Comparison of ENCODE assay signal across 12 cellular contexts in genomic region chr20:45080867-45081616, GRCh38. TPM values are rescaled to one million over a fixed set of nuclear protein-coding genes. Genes with fewer than 3 reads are reported as not detected.
DNase-seq lines count a peak whose midpoint lies in the region; ATAC-seq and TF ChIP-seq lines count a peak whose summit lies in the region.
"Had no signal": no experiment of that assay in that cellular context is flagged by ENCODE, and none has a peak within 500 bp of the region (broad histone marks: within the 10 kb centered on the region; RNA-seq: fewer than 3 reads in every experiment).

No MANE protein-coding gene starts in this region.

- H3K4me3 ChIP-seq in LNCaP clone FGC (ENCODE audit: low read depth, low read length) (no peak overlapping the region), cardiac fibroblast (replicated peaks in 1 of 2; ENCODE audit: low read depth in 2 of 2, low read length in 2 of 2) (no peak overlapping the region), retinal pigment epithelial cell (ENCODE audit: low read length) (no peak overlapping the region)

- peaks cover 2% of the 10 kb centered on the region for H3K4me1 Mint-ChIP-seq in activated CD8-positive, alpha-beta memory T cell treated with anti-CD3 and anti-CD28 coated beads, Interleukin-2, amount 10 ng/mL, durations not matched to agents 7 days and 5 days

- no peak for DNase-seq in activated CD8-positive, alpha-beta memory T cell treated with anti-CD3 and anti-CD28 coated beads, Interleukin-2, amount 10 ng/mL, durations not matched to agents 7 days and 5 days
- DNase-seq in activated CD8-positive, alpha-beta memory T cell treated with anti-CD3 and anti-CD28 coated beads, Interleukin-2, amount 50 U/mL, for 48 hours, result no peak
- DNase-seq in LNCaP clone FGC (ENCODE audit: low read depth) (no peak), cardiac fibroblast (ENCODE audit: low read depth in 2 of 2) (peak in 1 of 2 donors; percentile 27), retinal pigment epithelial cell (ENCODE audit: low read depth) (no peak), T-helper 2 cell (no peak)
- DNase-seq: activated CD4-positive, alpha-beta memory T cell treated with anti-CD3 and anti-CD28 coated beads for 36 hours; DMS79 treated with DMSO at 0.1 percent for 48 hours; NCI-H2029 had no signal

- ATAC-seq in activated CD8-positive, alpha-beta memory T cell treated with anti-CD3 and anti-CD28 coated beads, Interleukin-2, amount 10 ng/mL, durations not matched to agents 7 days and 5 days, result peak; percentile 33
- ATAC-seq in GM18867 (IDR thresholded peaks at IDR 0.05; ENCODE audit: unreplicated experiment) (no peak), HG03280 (IDR thresholded peaks at IDR 0.05; ENCODE audit: unreplicated experiment) (no peak)

- CTCF ChIA-PET in activated CD8-positive, alpha-beta memory T cell treated with anti-CD3 and anti-CD28 coated beads, Interleukin-2, amount 10 ng/mL, durations not matched to agents 7 days and 5 days (lab: Charles Lee), result interaction anchor here (0.8 kb wide), 1 partner anchor 40 kb away, joined by 3 read pairs; no protein-coding TSS in a partner anchor

- TF ChIP-seq CTCF in LNCaP clone FGC (IDR thresholded peaks at IDR 0.05; ENCODE audit: control insufficient read depth, extremely low read depth, insufficient read depth), result peak; percentile 31
- TF ChIP-seq CTCF in cardiac fibroblast (IDR thresholded peaks at IDR 0.05; ENCODE audit: low read depth, low read length), result peak; percentile 45
- TF ChIP-seq CTCF in retinal pigment epithelial cell (conservative IDR thresholded peaks at IDR 0.05; ENCODE audit: low read depth, low read length), result peak; percentile 66

- no peak overlapping the region for H3K27ac Mint-ChIP-seq in activated CD8-positive, alpha-beta memory T cell treated with anti-CD3 and anti-CD28 coated beads, Interleukin-2, amount 10 ng/mL, durations not matched to agents 7 days and 5 days
- H3K27ac Mint-ChIP-seq: activated CD4-positive, alpha-beta memory T cell treated with anti-CD3 and anti-CD28 coated beads for 36 hours had no signal

- H3K36me3 Mint-ChIP-seq in activated CD8-positive, alpha-beta memory T cell treated with anti-CD3 and anti-CD28 coated beads, Interleukin-2, amount 10 ng/mL, durations not matched to agents 7 days and 5 days, result peaks cover 67% of the 10 kb centered on the region

- H3K27me3 Mint-ChIP-seq in activated CD8-positive, alpha-beta memory T cell treated with anti-CD3 and anti-CD28 coated beads, Interleukin-2, amount 10 ng/mL, durations not matched to agents 7 days and 5 days, result no peaks in the 10 kb centered on the region
- H3K27me3 Mint-ChIP-seq: activated CD4-positive, alpha-beta memory T cell treated with anti-CD3 and anti-CD28 coated beads for 36 hours had no signal

- H3K9me3 Mint-ChIP-seq in activated CD8-positive, alpha-beta memory T cell treated with anti-CD3 and anti-CD28 coated beads, Interleukin-2, amount 10 ng/mL, durations not matched to agents 7 days and 5 days (ENCODE audit: low read depth), result peaks cover 4% of the 10 kb centered on the region

- no peak overlapping the region for H3K4me3 Mint-ChIP-seq in activated CD8-positive, alpha-beta memory T cell treated with anti-CD3 and anti-CD28 coated beads, Interleukin-2, amount 10 ng/mL, durations not matched to agents 7 days and 5 days
- H3K4me3 Mint-ChIP-seq: activated CD4-positive, alpha-beta memory T cell treated with anti-CD3 and anti-CD28 coated beads for 36 hours had no signal

RNA-seq across cellular contexts. Expression of gene KCNS1, which starts 19.9 kb away (rescaled TPM):
- under 1 TPM; 0.18 to 0.49 TPM for total RNA-seq in activated CD8-positive, alpha-beta memory T cell treated with anti-CD3 and anti-CD28 coated beads, Interleukin-2, amount 10 ng/mL, durations not matched to agents 7 days and 5 days
- total RNA-seq: myocyte had no signal

RNA-seq across cellular contexts. Expression of gene WFDC5, which starts 33.9 kb away (rescaled TPM):
- total RNA-seq in activated CD8-positive, alpha-beta memory T cell treated with anti-CD3 and anti-CD28 coated beads, Interleukin-2, amount 10 ng/mL, durations not matched to agents 7 days and 5 days, result not detected
- total RNA-seq: activated CD4-positive, alpha-beta memory T cell treated with anti-CD3 and anti-CD28 coated beads for 36 hours; myocyte had no signal

RNA-seq across cellular contexts. Expression of gene WFDC12, which starts 43.2 kb away (rescaled TPM):
- total RNA-seq in activated CD8-positive, alpha-beta memory T cell treated with anti-CD3 and anti-CD28 coated beads, Interleukin-2, amount 10 ng/mL, durations not matched to agents 7 days and 5 days, result not detected
- total RNA-seq: activated CD4-positive, alpha-beta memory T cell treated with anti-CD3 and anti-CD28 coated beads for 36 hours; myocyte had no signal
